29 cellular contexts compared by ENCODE assay signal in genomic region chr16:10762336-10762995, GRCh38. TPM values are rescaled to one million over a fixed set of nuclear protein-coding genes. Genes with fewer than 3 reads are reported as not detected.
"Had no signal": no experiment of that assay in that cellular context is flagged by ENCODE, and none has a peak within 500 bp of the region (broad histone marks: within the 10 kb centered on the region; RNA-seq: fewer than 3 reads in every experiment).

No MANE protein-coding gene starts in this region.

- H2AFZ ChIP-seq: neural progenitor cell had no signal

- FAIRE-seq: astrocyte, keratinocyte had no signal

- H3K4me3 ChIP-seq: coronary artery, neural progenitor cell, skin epidermis, thyroid gland had no signal

- H3K4me1 ChIP-seq: neural progenitor cell, thyroid gland had no signal

- H3K9ac ChIP-seq: neural progenitor cell had no signal

- DNase-seq: activated CD4-positive, alpha-beta memory T cell treated with anti-CD3 and anti-CD28 coated beads, Interleukin-2, amount 10 ng/mL, durations not matched to agents 7 days and 5 days; activated CD4-positive, alpha-beta T cell treated with anti-CD3 and anti-CD28 coated beads for 1 hour; activated CD4-positive, alpha-beta T cell treated with anti-CD3 and anti-CD28 coated beads, Interleukin-2, amount 10 ng/mL, durations not matched to agents 7 days and 5 days; activated CD8-positive, alpha-beta memory T cell treated with anti-CD3 and anti-CD28 coated beads, Interleukin-2, amount 50 U/mL, for 48 hours; activated gamma-delta T cell; activated naive CD4-positive, alpha-beta T cell treated with anti-CD3 and anti-CD28 coated beads, Interleukin-2, amount 10 ng/mL, durations not matched to agents 7 days and 5 days; activated naive CD8-positive, alpha-beta T cell treated with anti-CD3 and anti-CD28 coated beads, Interleukin-2, amount 10 ng/mL, durations not matched to agents 7 days and 5 days; activated T-cell treated with anti-CD3 and anti-CD28 coated beads, Interleukin-2, amount 50 U/mL, for 24 hours; brain microvascular endothelial cell; effector memory CD8-positive, alpha-beta T cell; erythroblast; hippocampal formation; left cardiac atrium; midbrain; natural killer cell; stimulated activated CD4-positive, alpha-beta T cell treated with anti-CD3 and anti-CD28 coated beads, Interleukin-1b, Interleukin-23, amount 100 ng/mL, for 48 hours; stimulated activated CD4-positive, alpha-beta T cell treated with anti-CD3 and anti-CD28 coated beads, Interleukin-4, amount 100 ng/mL, for 4 hours; stimulated activated CD8-positive, alpha-beta memory T cell treated with anti-CD3 and anti-CD28 coated beads, Interleukin-4, amount 100 ng/mL, for 48 hours; stimulated activated naive CD4-positive, alpha-beta T cell treated with Interleukin-2 at 50 U/mL for 16 hours; T-helper 17 cell; thyroid gland had no signal

- H3K27ac ChIP-seq: brain microvascular endothelial cell, coronary artery, neural progenitor cell, thyroid gland had no signal

- H3K27me3 ChIP-seq: brain microvascular endothelial cell, neural progenitor cell, thyroid gland had no signal

- H3K36me3 ChIP-seq: neural progenitor cell had no signal

- ATAC-seq: effector memory CD8-positive, alpha-beta T cell; natural killer cell; T-helper 17 cell; WTC11 had no signal

- H3K4me2 ChIP-seq: neural progenitor cell had no signal

- H3K9me3 ChIP-seq: thyroid gland had no signal

RNA-seq across cellular contexts. Expression of gene TVP23A, which starts 56.1 kb away (rescaled TPM):
- total RNA-seq: activated CD4-positive, alpha-beta memory T cell treated with anti-CD3 and anti-CD28 coated beads, Interleukin-2, amount 10 ng/mL, durations not matched to agents 7 days and 5 days; activated CD4-positive, alpha-beta T cell treated with anti-CD3 and anti-CD28 coated beads, Interleukin-2, amount 10 ng/mL, durations not matched to agents 7 days and 5 days; activated naive CD8-positive, alpha-beta T cell treated with anti-CD3 and anti-CD28 coated beads, Interleukin-2, amount 10 ng/mL, durations not matched to agents 7 days and 5 days; fibroblast of villous mesenchyme; natural killer cell; T-helper 17 cell had no signal
- polyA plus RNA-seq: fibroblast of lung, keratinocyte had no signal
